8 cellular contexts compared by ENCODE assay signal in the genomic region with DNA sequence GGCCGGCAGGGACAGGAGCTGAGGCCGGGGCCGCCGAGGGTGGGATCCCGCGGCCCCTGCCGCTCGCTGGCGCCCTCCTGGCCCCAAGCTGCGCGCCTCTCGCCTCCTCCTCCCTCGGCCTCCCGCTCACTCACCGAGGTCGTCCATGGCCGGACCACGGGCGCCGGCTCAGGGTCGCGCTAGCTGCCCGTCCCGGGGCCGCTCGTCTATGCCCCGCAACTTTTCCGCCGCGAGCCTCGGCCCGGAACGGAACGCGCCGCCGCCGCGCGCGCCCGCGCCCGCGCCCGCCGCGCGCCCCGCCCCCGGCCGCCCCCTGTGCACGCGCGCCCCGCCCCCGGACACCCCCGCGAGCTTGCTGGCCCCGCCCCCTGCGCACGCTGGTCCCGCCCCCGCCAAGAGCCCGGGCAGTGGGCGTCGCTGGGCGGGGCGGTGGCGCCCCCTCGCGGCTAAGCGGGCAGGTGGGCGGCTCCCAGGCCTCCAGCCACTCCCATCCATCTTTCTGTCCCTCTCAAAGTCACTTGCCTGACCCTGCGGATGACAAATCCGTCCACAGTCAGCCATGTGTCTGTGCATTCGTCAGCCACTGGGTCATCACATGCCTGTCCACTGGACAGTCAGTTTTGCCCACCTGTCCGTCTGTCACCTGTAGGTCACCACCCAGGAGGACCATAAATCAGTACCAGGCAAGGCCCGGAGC. TPM values are rescaled to one million over a fixed set of nuclear protein-coding genes. Genes with fewer than 3 reads are reported as not detected.
DNase-seq lines count a peak whose midpoint lies in the region; FAIRE-seq and TF ChIP-seq lines count a peak whose summit lies in the region.

A gene (minus strand): TSS at position 248 of the 697 bp plus-strand sequence. CDS start 101 bp downstream, at position 147.

- peak within 1 kb of the TSS; percentile 88 for H3K9ac ChIP-seq in astrocyte (ENCODE audit: low read length)

- CTCF ChIA-PET in HEK293T (lab: Yijun Ruan, JAX): interaction anchor here (0.7 to 12.9 kb wide), 10 partner anchors 10 to 64 kb away, joined by 3 to 222 read pairs (median 5); a partner anchor contains a TSS

- H3K27me3 Mint-ChIP-seq in astrocyte (ENCODE audit: low read depth, unreplicated experiment): no peaks in the 10 kb centered on the region

- H2AFZ ChIP-seq in astrocyte (ENCODE audit: low read depth, low read length) (no peak within 1 kb of the TSS), hepatocyte (no peak within 1 kb of the TSS)

- peaks cover 5% of the 10 kb centered on the region for H3K36me3 Mint-ChIP-seq in astrocyte (ENCODE audit: low read depth, unreplicated experiment)

- WGBS in hepatocyte (ENCODE audit: low lambda C conversion rate, missing lambda C conversion rate): 4% methylated on average over 32 of the region's 79 CpGs

- H3K27me3 ChIP-seq in astrocyte (ENCODE audit: insufficient read depth, low read length) (no peaks in the 10 kb centered on the region), hepatocyte (no peaks in the 10 kb centered on the region)

- H3K4me1 ChIP-seq in astrocyte (ENCODE audit: insufficient read depth, low read length) (peaks cover 34% of the 10 kb centered on the region), hepatocyte (ENCODE audit: insufficient read depth) (peaks cover 42% of the 10 kb centered on the region)

- H3K4me2 ChIP-seq in astrocyte (ENCODE audit: low read length) (peak within 1 kb of the TSS; percentile 100), hepatocyte (peak within 1 kb of the TSS; percentile 82)

- no peaks in the 10 kb centered on the region for H3K9me3 ChIP-seq in astrocyte (ENCODE audit: insufficient read depth, low read depth, low read length)
- H3K9me3 ChIP-seq in hepatocyte (ENCODE audit: low read depth): no peaks in the 10 kb centered on the region

- H4K20me1 ChIP-seq in astrocyte (ENCODE audit: insufficient read depth, low read length) (peaks cover 42% of the 10 kb centered on the region), hepatocyte (ENCODE audit: insufficient read depth, poor library complexity, severe bottlenecking) (peaks cover 35% of the 10 kb centered on the region)

- peaks cover 26% of the 10 kb centered on the region for H3K4me1 Mint-ChIP-seq in astrocyte (ENCODE audit: low read depth, unreplicated experiment)

- H3K36me3 ChIP-seq in astrocyte (ENCODE audit: insufficient read depth, low read length): no peaks in the 10 kb centered on the region
- H3K36me3 ChIP-seq in hepatocyte (replicated peaks; ENCODE audit: insufficient read depth, low read depth): no peaks in the 10 kb centered on the region

- POLR2A ChIA-PET in HEK293T (lab: Yijun Ruan, JAX): interaction anchor here (1.1 to 9.4 kb wide), 9 partner anchors 11 to 64 kb away, joined by 3 to 139 read pairs (median 9); a partner anchor contains a TSS

- DNase-seq in HEK293T (ENCODE audit: extremely low spot score) (peak; percentile 97), NCI-H128 (lab: John Stamatoyannopoulos, UW; ENCODE audit: unreplicated experiment) (peak; percentile 25), T-helper 9 cell (peak; percentile 96), astrocyte (ENCODE audit: low read depth) (no peak), hepatocyte (ENCODE audit: low spot score) (peak; percentile 94), retinal pigment epithelial cell (ENCODE audit: low read depth) (no peak), SKM-1 (lab: John Stamatoyannopoulos, UW; ENCODE audit: unreplicated experiment) (no peak)

- FAIRE-seq in astrocyte (lab: Jason Lieb, UNC): no peak

- H3K9me3 Mint-ChIP-seq in astrocyte (ENCODE audit: unreplicated experiment): no peaks in the 10 kb centered on the region

- H3K27ac ChIP-seq in astrocyte (ENCODE audit: low read depth, low read length): peak within 1 kb of the TSS; percentile 41
- H3K27ac ChIP-seq in hepatocyte: peak within 1 kb of the TSS; percentile 84

- peak within 1 kb of the TSS; percentile 92 for H3K27ac Mint-ChIP-seq in astrocyte (ENCODE audit: unreplicated experiment)

- peak within 1 kb of the TSS; percentile 89 for H3K4me3 ChIP-seq in GM08714 (ENCODE audit: low read length)
- H3K4me3 ChIP-seq in astrocyte (ENCODE audit: insufficient read depth, low read depth, low read length): peak within 1 kb of the TSS; percentile 88
- H3K4me3 ChIP-seq in hepatocyte: peak within 1 kb of the TSS; percentile 95
- peak within 1 kb of the TSS; percentile 82 for H3K4me3 ChIP-seq in retinal pigment epithelial cell (ENCODE audit: low read length)

- H3K9me2 ChIP-seq in hepatocyte (replicated peaks; ENCODE audit: insufficient read depth): no peaks in the 10 kb centered on the region

- peak; percentile 45 for TF ChIP-seq CTCF in astrocyte (IDR thresholded peaks at IDR 0.05; ENCODE audit: insufficient read depth, low read depth, low read length)
- peak; percentile 76 for TF ChIP-seq CTCF in hepatocyte (IDR thresholded peaks at IDR 0.05; ENCODE audit: poor library complexity)
- peak; percentile 71 for TF ChIP-seq CTCF in retinal pigment epithelial cell (conservative IDR thresholded peaks at IDR 0.05; ENCODE audit: low read depth, low read length)

- H3K79me2 ChIP-seq in astrocyte (ENCODE audit: insufficient read depth, low read length) (peaks cover 48% of the 10 kb centered on the region), hepatocyte (peaks cover 48% of the 10 kb centered on the region)

- H3K4me3 Mint-ChIP-seq in astrocyte (ENCODE audit: unreplicated experiment): peak within 1 kb of the TSS; percentile 97

TF ChIP-seq in HEK293T, 16 proteins besides CTCF, POLR2A, EP300 and RAD21:
- TF ChIP-seq, protein P1, sequence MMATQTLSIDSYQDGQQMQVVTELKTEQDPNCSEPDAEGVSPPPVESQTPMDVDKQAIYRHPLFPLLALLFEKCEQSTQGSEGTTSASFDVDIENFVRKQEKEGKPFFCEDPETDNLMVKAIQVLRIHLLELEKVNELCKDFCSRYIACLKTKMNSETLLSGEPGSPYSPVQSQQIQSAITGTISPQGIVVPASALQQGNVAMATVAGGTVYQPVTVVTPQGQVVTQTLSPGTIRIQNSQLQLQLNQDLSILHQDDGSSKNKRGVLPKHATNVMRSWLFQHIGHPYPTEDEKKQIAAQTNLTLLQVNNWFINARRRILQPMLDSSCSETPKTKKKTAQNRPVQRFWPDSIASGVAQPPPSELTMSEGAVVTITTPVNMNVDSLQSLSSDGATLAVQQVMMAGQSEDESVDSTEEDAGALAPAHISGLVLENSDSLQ (IDR thresholded peaks at IDR 0.05): peak; percentile 91
- TF ChIP-seq FOXM1 (IDR thresholded peaks at IDR 0.05; ENCODE audit: borderline replicate concordance) (no peak), SP1 (IDR thresholded peaks at IDR 0.05) (peak; percentile 37; the same call in 1 of the 2 replicates), SUZ12 (IDR thresholded peaks at IDR 0.05) (no peak)

RNA-seq across cellular contexts. Expression of the gene that starts here (rescaled TPM):
- total RNA-seq in astrocyte (126 and 151 TPM in 2 replicates), hepatocyte (26.7 and 30.4 TPM in 2 replicates)
- polyA plus RNA-seq in hepatocyte: 61.7 and 69.3 TPM in 2 replicates

Comparison
In these comparisons a context has a peak if more than half of its experiments do, and no peak if none do; other contexts are left out.
1. DNase-seq: peak in HEK293T (single experiment), NCI-H128 (single experiment), T-helper 9 cell (single experiment) and hepatocyte (single experiment); none in astrocyte (single experiment), retinal pigment epithelial cell (single experiment) and SKM-1 (single experiment).
2. Peak in every context shown above with its lines, with median percentiles within 50 percentile points of each other: H3K4me3 ChIP-seq and CTCF ChIP-seq.